5 cellular contexts compared by ENCODE assay signal in the genomic region with DNA sequence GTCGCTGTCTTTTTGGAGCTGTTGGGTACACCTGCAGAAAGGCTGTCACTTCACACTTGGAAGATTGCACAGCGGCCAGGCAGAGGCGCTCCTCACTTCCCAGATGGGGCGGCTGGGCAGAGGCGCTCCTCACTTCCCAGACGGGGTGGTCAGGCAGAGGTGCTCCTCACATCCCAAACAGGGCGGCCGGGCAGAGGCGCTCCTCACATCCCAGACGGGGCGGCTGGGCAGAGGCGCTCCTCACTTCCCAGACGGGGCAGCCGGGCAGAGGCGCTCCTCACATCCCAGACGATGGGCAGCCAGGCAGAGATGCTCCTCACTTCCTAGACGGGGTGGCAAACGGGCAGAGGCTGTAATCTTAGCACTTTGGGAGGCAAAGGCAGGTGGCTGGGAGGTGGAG. TPM values are rescaled to one million over a fixed set of nuclear protein-coding genes. Genes with fewer than 3 reads are reported as not detected.
DNase-seq lines count a peak whose midpoint lies in the region; ATAC-seq, FAIRE-seq and TF ChIP-seq lines count a peak whose summit lies in the region.
"Not testable (repeated sequence)": the region's sequence is repeated elsewhere in the genome, so short reads cannot be mapped to it uniquely, and the experiment has no call there.

No MANE protein-coding gene starts in this region.

- POLR2A ChIA-PET in HEK293 (lab: Yijun Ruan, JAX) (interaction anchor here (0.6 to 0.8 kb wide), 2 partner anchors 17 to 164 kb away, joined by 4 to 5 read pairs; no protein-coding TSS in a partner anchor), K562 (lab: Yijun Ruan, JAX) (interaction anchor here (1.0 kb wide), 1 partner anchor 10 kb away, joined by 3 read pairs; no protein-coding TSS in a partner anchor)

- CTCF ChIA-PET in HEK293 (lab: Yijun Ruan, JAX): interaction anchor here (0.6 kb wide), 2 partner anchors 25 to 81 kb away, joined by 3 read pairs; no protein-coding TSS in a partner anchor
- CTCF ChIA-PET in K562 (lab: Yijun Ruan, JAX; ENCODE audit: low intra/inter-chr PET ratio): not testable (repeated sequence)

- not testable (repeated sequence) for H3K9ac ChIP-seq in K562 (ENCODE audit: insufficient read depth in 1 of 2, low read depth in 2 of 2, low read length in 2 of 2); endodermal cell (ENCODE audit: extremely low read depth, low read length, poor library complexity, severe bottlenecking)

- TF ChIP-seq CTCF in HEK293 (tag by site-specific recombination; IDR thresholded peaks at IDR 0.05); K562 (IDR thresholded peaks at IDR 0.05 in 2 of 3, conservative IDR thresholded peaks at IDR 0.05 in 1 of 3; ENCODE audit: insufficient read depth in 2 of 3, low read depth in 1 of 3, low read length in 3 of 3); endodermal cell (conservative IDR thresholded peaks at IDR 0.05); glutamatergic neuron (IDR thresholded peaks at IDR 0.05; ENCODE audit: partially characterized antibody, unreplicated experiment): not testable (repeated sequence)

- in situ Hi-C loops in K562 (cut with MboI): not testable (repeated sequence)

- not testable (repeated sequence) for H3K4me2 ChIP-seq in K562 (ENCODE audit: insufficient read depth, low read length)

- 92% methylated on average over 15 of the region's 18 CpGs for WGBS in K562 (ENCODE audit: insufficient coverage, low coverage, missing lambda C conversion rate)
- 90 to 96% methylated on average over 2 to 18 of the region's 18 CpGs for WGBS in endodermal cell (ENCODE audit: insufficient coverage in 1 of 2, insufficient read length in 1 of 2), 2 experiments

- peaks cover 90% of the 10 kb centered on the region for H3K9me3 Mint-ChIP-seq in endodermal cell
- peaks cover 16% of the 10 kb centered on the region for H3K9me3 Mint-ChIP-seq in glutamatergic neuron (ENCODE audit: unreplicated experiment)

- H3K4me1 Mint-ChIP-seq in endodermal cell; glutamatergic neuron (ENCODE audit: low read depth, unreplicated experiment): not testable (repeated sequence)

- TF ChIP-seq POLR2A in K562 (conservative IDR thresholded peaks at IDR 0.05): not testable (repeated sequence)

- H3K36me3 Mint-ChIP-seq in endodermal cell (ENCODE audit: low read depth): peaks cover 92% of the 10 kb centered on the region
- H3K36me3 Mint-ChIP-seq in glutamatergic neuron (ENCODE audit: unreplicated experiment): peaks cover 62% of the 10 kb centered on the region

- DNase-seq in activated CD8-positive, alpha-beta memory T cell treated with anti-CD3 and anti-CD28 coated beads for 24 hours: peak; percentile 37
- DNase-seq in K562 (ENCODE audit: extremely low read depth in 1 of 4, low spot score in 3 of 4); endodermal cell; glutamatergic neuron: not testable (repeated sequence)

- H3K9me3 ChIP-seq in HEK293 (ENCODE audit: control insufficient read depth, insufficient read depth, low read depth, low read length); K562 (replicated peaks; ENCODE audit: control insufficient read depth, insufficient read depth, low read depth, low read length): not testable (repeated sequence)
- peaks cover 77% of the 10 kb centered on the region for H3K9me3 ChIP-seq in endodermal cell (ENCODE audit: control insufficient read depth, low read length)

- H3K27me3 ChIP-seq in K562 (ENCODE audit: control insufficient read depth in 2 of 2, insufficient read depth in 2 of 2, low read length in 2 of 2); endodermal cell (ENCODE audit: control insufficient read depth, insufficient read depth, low read length, poor library complexity, severe bottlenecking): not testable (repeated sequence)

- not testable (repeated sequence) for ATAC-seq in K562

- H3K9me1 ChIP-seq in K562 (ENCODE audit: control insufficient read depth, insufficient read depth, low read length): not testable (repeated sequence)

- H3K27ac Mint-ChIP-seq in endodermal cell: not testable (repeated sequence)
- peak overlapping the region; percentile 48 for H3K27ac Mint-ChIP-seq in glutamatergic neuron (ENCODE audit: unreplicated experiment)

- TF ChIP-seq EP300 in K562 (IDR thresholded peaks at IDR 0.05; ENCODE audit: low read length): not testable (repeated sequence)

- H3K4me3 Mint-ChIP-seq in endodermal cell; glutamatergic neuron (ENCODE audit: unreplicated experiment): not testable (repeated sequence)

- not testable (repeated sequence) for H3K27ac ChIP-seq in HEK293 (ENCODE audit: extremely low read depth, low read depth, low read length); K562 (ENCODE audit: extremely low read depth, low read depth, low read length); endodermal cell (ENCODE audit: low read depth, low read length)

- not testable (repeated sequence) for H4K20me1 ChIP-seq in K562 (replicated peaks; ENCODE audit: control insufficient read depth, insufficient read depth, low read length)

- H3K27me3 Mint-ChIP-seq in endodermal cell (ENCODE audit: insufficient read depth); glutamatergic neuron (ENCODE audit: unreplicated experiment): not testable (repeated sequence)

- not testable (repeated sequence) for H3K79me2 ChIP-seq in K562 (ENCODE audit: control insufficient read depth, insufficient read depth, low read length)

- H2AFZ ChIP-seq in K562 (ENCODE audit: low read depth, low read length): not testable (repeated sequence)

- H3K36me3 ChIP-seq in HEK293 (ENCODE audit: control insufficient read depth in 2 of 2, insufficient read depth in 1 of 2, low read length in 2 of 2) (peaks cover 4 to 25% of the 10 kb centered on the region in 2 experiments; a peak in 2 of 3 replicates), endodermal cell (ENCODE audit: control insufficient read depth, insufficient read depth, low read length) (peaks cover 45% of the 10 kb centered on the region)
- not testable (repeated sequence) for H3K36me3 ChIP-seq in K562 (ENCODE audit: control insufficient read depth, insufficient read depth, low read length)

- not testable (repeated sequence) for BruUV-seq in K562 (replicated peaks; lab: Mats Ljungman, UMichigan)

- intact Hi-C loops in K562 (cut with micrococcal nuclease): not testable (repeated sequence)

- not testable (repeated sequence) for TF ChIP-seq RAD21 in K562 (CRISPR knock-in tag; conservative IDR thresholded peaks at IDR 0.05 in 1 of 2, IDR thresholded peaks at IDR 0.05 in 1 of 2)

- not testable (repeated sequence) for FAIRE-seq in K562 (lab: Jason Lieb, UNC)

- not testable (repeated sequence) for H3K4me3 ChIP-seq in HEK293 (ENCODE audit: low read depth, low read length); K562
- H3K4me3 ChIP-seq in endodermal cell (ENCODE audit: low read length): peak overlapping the region; percentile 56

- H3K4me1 ChIP-seq in HEK293 (ENCODE audit: control insufficient read depth, insufficient read depth, low read length); K562 (replicated peaks in 1 of 2; ENCODE audit: control insufficient read depth in 2 of 2, insufficient read depth in 2 of 2, low read length in 2 of 2); endodermal cell (ENCODE audit: control insufficient read depth, insufficient read depth, low read length): not testable (repeated sequence)

RNA-seq across cellular contexts. Expression of a gene that starts 13.8 kb away (rescaled TPM):
- 16.4 and 37.6 TPM in 2 replicates for total RNA-seq in K562 (2011; cell fraction: chromatin; rRNA removed; ENCODE audit: low replicate concordance)
- 26.8 and 35.4 TPM in 2 replicates for total RNA-seq in K562 (2011; cell fraction: nucleolus; rRNA removed)
- 21.5 and 25.0 TPM in 2 replicates for total RNA-seq in K562 (2011; cell fraction: nucleoplasm; rRNA removed)
- total RNA-seq in K562 (2014; rRNA removed): 8.0 and 11.6 TPM in 2 replicates
- total RNA-seq in K562 (2014; rRNA removed; fragmentation: Illumina TruSeq; extraction: Trizol): 4.7 and 5.1 TPM in 2 replicates
- 6.7 and 7.6 TPM in 2 replicates for total RNA-seq in K562 (2015; rRNA removed; fragmentation: Illumina TruSeq; extraction: Trizol)
- total RNA-seq in K562 (2021): 18.5 and 21.1 TPM in 2 replicates
- polyA plus RNA-seq in K562 (2011; rRNA removed): 4.0 and 11.2 TPM in 2 replicates
- 4.7 and 5.2 TPM in 2 replicates for polyA plus RNA-seq in K562 (2011; cell fraction: cytosol; rRNA removed)
- polyA plus RNA-seq in K562 (2011; cell fraction: nucleus; rRNA removed): 6.3 and 7.3 TPM in 2 replicates
- 26.2 and 32.9 TPM in 2 replicates for polyA plus RNA-seq in K562 (2012)
- polyA plus RNA-seq in K562 (2014; fragmentation: Illumina TruSeq; extraction: Trizol): 21.9 and 27.0 TPM in 2 replicates
- under 1 TPM; 0.21 to 0.48 TPM for polyA plus RNA-seq in K562 (2014; fragmentation: Nextera tagmentation; extraction: Ambion mirVana)
- 7.5 and 8.8 TPM in 2 replicates for polyA plus RNA-seq in K562 (2014; rRNA removed)
- polyA minus RNA-seq in K562 (2011; rRNA and poly(A)+ RNA removed): 3.6 and 4.8 TPM in 2 replicates
- polyA minus RNA-seq in K562 (2011; cell fraction: cytosol; rRNA and poly(A)+ RNA removed): 6.6 and 10.0 TPM in 2 replicates
- polyA minus RNA-seq in K562 (2011; cell fraction: nucleus; rRNA and poly(A)+ RNA removed): 5.0 and 6.2 TPM in 2 replicates
- 10 to 100 TPM; 49.2 to 84.1 TPM for total RNA-seq in endodermal cell
- 28.4 TPM for polyA plus RNA-seq in endodermal cell (2013, experiment 1 of 2)
- polyA plus RNA-seq in endodermal cell (2013, experiment 2 of 2): 31.2 TPM
- 60.4 TPM for total RNA-seq in glutamatergic neuron (ENCODE audit: unreplicated experiment)

RNA-seq across cellular contexts. Expression of a gene that starts 18.5 kb away (rescaled TPM):
- total RNA-seq in K562 (2011; cell fraction: chromatin; rRNA removed; ENCODE audit: low replicate concordance): 83.3 and 146 TPM in 2 replicates
- 43.4 and 63.3 TPM in 2 replicates for total RNA-seq in K562 (2011; cell fraction: nucleolus; rRNA removed)
- total RNA-seq in K562 (2011; cell fraction: nucleoplasm; rRNA removed): 146 and 277 TPM in 2 replicates
- 272 and 273 TPM in 2 replicates for total RNA-seq in K562 (2014; rRNA removed)
- 690 and 726 TPM in 2 replicates for total RNA-seq in K562 (2014; rRNA removed; fragmentation: Illumina TruSeq; extraction: Trizol)
- 537 and 597 TPM in 2 replicates for total RNA-seq in K562 (2015; rRNA removed; fragmentation: Illumina TruSeq; extraction: Trizol)
- 434 and 437 TPM in 2 replicates for total RNA-seq in K562 (2021)
- polyA plus RNA-seq in K562 (2011; rRNA removed): 836 and 1,016 TPM in 2 replicates
- polyA plus RNA-seq in K562 (2011; cell fraction: cytosol; rRNA removed): 227 and 688 TPM in 2 replicates
- 227 and 377 TPM in 2 replicates for polyA plus RNA-seq in K562 (2011; cell fraction: nucleus; rRNA removed)
- 392 and 460 TPM in 2 replicates for polyA plus RNA-seq in K562 (2012)
- polyA plus RNA-seq in K562 (2014; fragmentation: Illumina TruSeq; extraction: Trizol): 557 and 668 TPM in 2 replicates
- polyA plus RNA-seq in K562 (2014; fragmentation: Nextera tagmentation; extraction: Ambion mirVana): 1,000 to 10,000 TPM; 1,645 to 1,892 TPM
- 502 and 509 TPM in 2 replicates for polyA plus RNA-seq in K562 (2014; rRNA removed)
- polyA minus RNA-seq in K562 (2011; rRNA and poly(A)+ RNA removed): 359 and 411 TPM in 2 replicates
- 148 and 171 TPM in 2 replicates for polyA minus RNA-seq in K562 (2011; cell fraction: cytosol; rRNA and poly(A)+ RNA removed)
- 33.3 and 80.0 TPM in 2 replicates for polyA minus RNA-seq in K562 (2011; cell fraction: nucleus; rRNA and poly(A)+ RNA removed)
- 100 to 1,000 TPM; 286 to 319 TPM for total RNA-seq in endodermal cell
- polyA plus RNA-seq in endodermal cell (2013, experiment 1 of 2): 488 TPM
- 479 TPM for polyA plus RNA-seq in endodermal cell (2013, experiment 2 of 2)
- 364 TPM for total RNA-seq in glutamatergic neuron (ENCODE audit: unreplicated experiment)
